In the genomic region with DNA sequence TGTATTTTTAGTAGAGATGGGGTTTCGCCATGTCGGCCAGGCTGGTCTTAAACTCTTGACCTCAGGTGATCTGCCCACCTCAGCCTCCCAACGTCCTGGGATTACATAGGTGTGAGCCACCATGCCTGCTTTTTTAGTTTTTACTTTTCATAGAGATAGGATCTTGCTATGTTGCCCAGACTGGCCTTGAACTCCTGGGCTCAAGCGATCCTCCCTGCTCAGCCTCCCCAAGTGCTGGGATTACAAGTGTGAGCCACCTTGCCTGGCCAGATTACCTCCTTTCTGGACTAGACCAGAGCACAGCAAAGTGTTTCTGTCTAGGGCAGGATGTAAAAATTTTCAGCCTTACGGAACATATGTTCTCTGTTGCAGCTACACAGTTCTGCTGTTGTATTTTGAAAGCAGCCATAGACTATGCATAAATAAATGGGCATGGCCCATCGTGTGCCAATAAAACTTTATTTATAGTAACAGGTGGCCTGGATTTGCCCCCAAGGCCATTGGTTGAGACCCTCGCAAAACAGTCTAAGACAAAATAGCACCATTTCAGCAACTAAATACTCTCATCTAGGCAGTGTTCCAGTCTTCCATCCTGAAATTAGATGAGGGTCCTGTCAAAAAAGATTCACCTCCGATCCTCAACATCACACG, we compare ENCODE assay signal across 22 cellular contexts.
"Had no signal": no experiment of that assay in that cellular context is flagged by ENCODE, and none has a peak within 500 bp of the region (broad histone marks: within the 10 kb centered on the region; RNA-seq: fewer than 3 reads in every experiment).

No MANE protein-coding gene starts in this region.

- H3K4me3 ChIP-seq: adrenal gland, Peyer's patch had no signal

- DNase-seq: activated CD4-positive, alpha-beta T cell treated with anti-CD3 and anti-CD28 coated beads for 1 hour; activated CD4-positive, alpha-beta T cell treated with anti-CD3 and anti-CD28 coated beads, Interleukin-2, amount 10 ng/mL, durations not matched to agents 24 days and 14 days; activated CD4-positive, alpha-beta T cell treated with anti-CD3 and anti-CD28 coated beads, Interleukin-2, amount 50 U/mL, for 48 hours; activated CD8-positive, alpha-beta memory T cell treated with anti-CD3 and anti-CD28 coated beads for 24 hours; activated gamma-delta T cell treated with Interleukin-2 at 50 U/mL for 16 hours; activated naive CD4-positive, alpha-beta T cell treated with anti-CD3 and anti-CD28 coated beads, Interleukin-2, amount 10 ng/mL, durations not matched to agents 7 days and 5 days; activated naive CD8-positive, alpha-beta T cell treated with anti-CD3 and anti-CD28 coated beads for 36 hours; activated T-cell treated with anti-CD3 and anti-CD28 coated beads, Interleukin-2, amount 50 U/mL, for 4 hours; adrenal gland; anterior cingulate cortex; Kasumi-1; NCI-H1105 treated with DMSO at 0.1 percent for 48 hours; NCI-H1436 treated with DMSO at 0.1 percent for 48 hours; NCI-H187; NCI-H2081 treated with DMSO at 0.1 percent for 48 hours; NCI-H446; NCI-H524; Peyer's patch; SHP77 had no signal

- H3K36me3 Mint-ChIP-seq: activated naive CD4-positive, alpha-beta T cell treated with anti-CD3 and anti-CD28 coated beads, Interleukin-2, amount 10 ng/mL, durations not matched to agents 7 days and 5 days; activated naive CD8-positive, alpha-beta T cell treated with anti-CD3 and anti-CD28 coated beads for 36 hours had no signal

- H3K27me3 ChIP-seq: adrenal gland, Peyer's patch had no signal

- ATAC-seq: activated T-cell treated with anti-CD3 and anti-CD28 coated beads, Interleukin-2, amount 50 U/mL, for 4 hours; WTC11 had no signal

- H3K36me3 ChIP-seq: adrenal gland, Peyer's patch had no signal

- H3K27ac ChIP-seq: adrenal gland, RWPE1 had no signal

- H3K4me1 ChIP-seq: adrenal gland, Peyer's patch had no signal

- H3K9me3 Mint-ChIP-seq: activated CD4-positive, alpha-beta T cell treated with anti-CD3 and anti-CD28 coated beads, Interleukin-2, amount 10 ng/mL, durations not matched to agents 24 days and 14 days; activated naive CD4-positive, alpha-beta T cell treated with anti-CD3 and anti-CD28 coated beads, Interleukin-2, amount 10 ng/mL, durations not matched to agents 7 days and 5 days; activated T-cell treated with anti-CD3 and anti-CD28 coated beads, Interleukin-2, amount 50 U/mL, for 4 hours; T-helper 1 cell treated with Interleukin-12 subunit alpha and Interleukin-12 subunit beta and Interleukin-4 antibody, amounts not matched to agents 30 μg/mL and 1 μg/mL, for 36 hours had no signal

- H3K9me3 ChIP-seq: adrenal gland, Peyer's patch had no signal

- H3K4me1 Mint-ChIP-seq: activated CD4-positive, alpha-beta T cell treated with anti-CD3 and anti-CD28 coated beads, Interleukin-2, amount 10 ng/mL, durations not matched to agents 24 days and 14 days; activated naive CD4-positive, alpha-beta T cell treated with anti-CD3 and anti-CD28 coated beads, Interleukin-2, amount 10 ng/mL, durations not matched to agents 7 days and 5 days had no signal

- H3K27ac Mint-ChIP-seq: activated CD4-positive, alpha-beta T cell treated with anti-CD3 and anti-CD28 coated beads, Interleukin-2, amount 10 ng/mL, durations not matched to agents 24 days and 14 days; activated naive CD4-positive, alpha-beta T cell treated with anti-CD3 and anti-CD28 coated beads, Interleukin-2, amount 10 ng/mL, durations not matched to agents 7 days and 5 days; activated naive CD8-positive, alpha-beta T cell treated with anti-CD3 and anti-CD28 coated beads for 36 hours; T-helper 1 cell treated with Interleukin-12 subunit alpha and Interleukin-12 subunit beta and Interleukin-4 antibody, amounts not matched to agents 30 μg/mL and 1 μg/mL, for 36 hours; WTC11 had no signal

- H3K27me3 Mint-ChIP-seq: activated CD4-positive, alpha-beta T cell treated with anti-CD3 and anti-CD28 coated beads, Interleukin-2, amount 10 ng/mL, durations not matched to agents 24 days and 14 days; activated naive CD8-positive, alpha-beta T cell treated with anti-CD3 and anti-CD28 coated beads for 36 hours had no signal

- H3K4me3 Mint-ChIP-seq: activated CD4-positive, alpha-beta T cell treated with anti-CD3 and anti-CD28 coated beads, Interleukin-2, amount 10 ng/mL, durations not matched to agents 24 days and 14 days; activated naive CD4-positive, alpha-beta T cell treated with anti-CD3 and anti-CD28 coated beads, Interleukin-2, amount 10 ng/mL, durations not matched to agents 7 days and 5 days; activated naive CD8-positive, alpha-beta T cell treated with anti-CD3 and anti-CD28 coated beads for 36 hours; activated T-cell treated with anti-CD3 and anti-CD28 coated beads, Interleukin-2, amount 50 U/mL, for 4 hours; T-helper 1 cell treated with Interleukin-12 subunit alpha and Interleukin-12 subunit beta and Interleukin-4 antibody, amounts not matched to agents 30 μg/mL and 1 μg/mL, for 36 hours; WTC11 had no signal
